ENCODE assay signal across 24 cellular contexts in the genomic region with DNA sequence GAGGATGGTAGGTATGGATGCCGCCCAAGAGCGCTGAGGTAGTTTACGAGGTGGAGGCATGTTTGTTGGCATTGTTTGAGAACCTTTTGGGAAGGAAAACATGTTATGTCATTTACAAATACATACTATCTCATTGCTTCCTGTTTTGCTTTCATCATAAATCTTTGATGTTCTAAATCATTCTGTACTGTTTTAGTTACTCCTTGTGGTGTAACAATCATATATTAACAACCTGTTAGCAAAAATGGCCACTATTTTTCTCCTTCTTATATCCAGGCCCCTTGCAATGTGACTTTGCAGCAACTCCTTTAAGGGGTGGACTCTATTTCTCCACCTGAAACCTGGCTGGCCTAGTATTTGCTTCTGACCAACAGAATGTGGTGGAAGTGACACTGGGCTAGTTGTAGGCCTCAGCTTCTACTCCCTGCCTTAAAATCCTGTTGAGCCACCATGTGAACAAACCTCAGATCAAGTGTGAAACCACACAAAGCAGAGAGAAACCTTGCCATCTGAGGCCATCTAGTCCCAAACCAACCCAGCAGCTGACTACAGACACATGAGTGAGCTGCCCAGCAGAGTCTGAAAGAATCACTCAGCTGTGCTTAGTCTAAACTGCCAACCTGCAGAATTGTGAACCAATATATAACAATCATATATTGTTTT. TPM values are rescaled to one million over a fixed set of nuclear protein-coding genes. Genes with fewer than 3 reads are reported as not detected.
A peak's percentile ranks its signal among the peaks of the same experiment; 100 is the strongest.
DNase-seq lines count a peak whose midpoint lies in the region; ATAC-seq and TF ChIP-seq lines count a peak whose summit lies in the region.
"Had no signal": no experiment of that assay in that cellular context is flagged by ENCODE, and none has a peak within 500 bp of the region (broad histone marks: within the 10 kb centered on the region; RNA-seq: fewer than 3 reads in every experiment).

No MANE protein-coding gene starts in this region.

- no peak overlapping the region for H3K4me3 Mint-ChIP-seq in stimulated activated naive CD8-positive, alpha-beta T cell treated with anti-CD3 and anti-CD28 coated beads, Interleukin-15, Interleukin-2, amounts not matched to agents 100 ng/mL and 50 ng/mL, for 24 hours
- H3K4me3 Mint-ChIP-seq in stimulated activated naive CD8-positive, alpha-beta T cell treated with anti-CD3 and anti-CD28 coated beads, Interleukin-15, amount 100 ng/mL, for 72 hours: no peak overlapping the region
- H3K4me3 Mint-ChIP-seq in activated CD8-positive, alpha-beta T cell treated with anti-CD3 and anti-CD28 coated beads, Interleukin-2, amount 10 ng/mL, durations not matched to agents 7 days and 5 days: no peak overlapping the region
- H3K4me3 Mint-ChIP-seq: T-helper 17 cell had no signal

- H3K27ac ChIP-seq in thyroid gland: peak overlapping the region; percentile 45 to 74 (median 54)
- H3K27ac ChIP-seq: epithelial cell of prostate, left lung, ovary, thoracic aorta had no signal

- POLR2A ChIA-PET in activated CD8-positive, alpha-beta T cell treated with anti-CD3 and anti-CD28 coated beads, Interleukin-2, amount 10 ng/mL, durations not matched to agents 7 days and 5 days (lab: Charles Lee): no interaction called here

- no peaks in the 10 kb centered on the region for H3K4me1 Mint-ChIP-seq in stimulated activated naive CD8-positive, alpha-beta T cell treated with anti-CD3 and anti-CD28 coated beads, Interleukin-15, Interleukin-2, amounts not matched to agents 100 ng/mL and 50 ng/mL, for 24 hours (ENCODE audit: low read depth)
- H3K4me1 Mint-ChIP-seq in stimulated activated naive CD8-positive, alpha-beta T cell treated with anti-CD3 and anti-CD28 coated beads, Interleukin-15, amount 100 ng/mL, for 72 hours: peaks cover 6% of the 10 kb centered on the region
- H3K4me1 Mint-ChIP-seq in activated CD8-positive, alpha-beta T cell treated with anti-CD3 and anti-CD28 coated beads, Interleukin-2, amount 10 ng/mL, durations not matched to agents 7 days and 5 days (ENCODE audit: low read depth): peaks cover 15% of the 10 kb centered on the region
- H3K4me1 Mint-ChIP-seq: T-helper 17 cell had no signal

- H3K4me1 ChIP-seq in thyroid gland: peaks cover 0 to 3% of the 10 kb centered on the region in 2 donors
- H3K4me1 ChIP-seq: left lung had no signal

- 68 to 74% methylated on average over 3 of the region's 3 CpGs for WGBS in thyroid gland, 2 donors

- H3K9me3 Mint-ChIP-seq in stimulated activated naive CD8-positive, alpha-beta T cell treated with anti-CD3 and anti-CD28 coated beads, Interleukin-15, Interleukin-2, amounts not matched to agents 100 ng/mL and 50 ng/mL, for 24 hours: no peaks in the 10 kb centered on the region
- no peaks in the 10 kb centered on the region for H3K9me3 Mint-ChIP-seq in stimulated activated naive CD8-positive, alpha-beta T cell treated with anti-CD3 and anti-CD28 coated beads, Interleukin-15, amount 100 ng/mL, for 72 hours
- no peaks in the 10 kb centered on the region for H3K9me3 Mint-ChIP-seq in activated CD8-positive, alpha-beta T cell treated with anti-CD3 and anti-CD28 coated beads, Interleukin-2, amount 10 ng/mL, durations not matched to agents 7 days and 5 days (ENCODE audit: insufficient read depth)

- CTCF ChIA-PET in activated CD8-positive, alpha-beta T cell treated with anti-CD3 and anti-CD28 coated beads, Interleukin-2, amount 10 ng/mL, durations not matched to agents 7 days and 5 days (lab: Charles Lee): interaction anchor here (1.5 to 1.7 kb wide), 2 partner anchors 11 to 22 kb away, joined by 4 to 8 read pairs; no protein-coding TSS in a partner anchor

- DNase-seq in stimulated activated naive CD8-positive, alpha-beta T cell treated with anti-CD3 and anti-CD28 coated beads, Interleukin-15, amount 100 ng/mL, for 72 hours: no peak
- no peak for DNase-seq in activated CD8-positive, alpha-beta T cell treated with anti-CD3 and anti-CD28 coated beads, Interleukin-2, amount 10 ng/mL, durations not matched to agents 7 days and 5 days
- DNase-seq in thyroid gland: peak; percentile 10 to 22
- DNase-seq in MG63: no peak
- no peak for DNase-seq in GM13976 (ENCODE audit: low spot score)
- DNase-seq: dermis blood vessel endothelial cell; DND-41; left lung; NCI-H1694; OCI-M1; ovary; SIG-M5; stimulated activated CD4-positive, alpha-beta T cell treated with anti-CD3 and anti-CD28 coated beads, Interleukin-4, amount 100 ng/mL, for 24 hours; T-helper 17 cell had no signal

- H3K9me3 ChIP-seq in thyroid gland (no peaks in the 10 kb centered on the region), MG63 (no peaks in the 10 kb centered on the region)
- H3K9me3 ChIP-seq: left lung, ovary, thoracic aorta had no signal

- peaks cover 0 to 3% of the 10 kb centered on the region in 2 donors for H3K36me3 ChIP-seq in thyroid gland
- 0 out of 2 replicates have a peak, but pooled peaks cover 3% of the 10 kb centered on the region for H3K36me3 ChIP-seq in MG63
- H3K36me3 ChIP-seq: ovary had no signal

- in situ Hi-C loops in GM13976 (cut with MboI; ENCODE audit: low sequenced_read_pairs, unreplicated experiment): loop anchor here (10.0 kb wide), 1 partner anchor 452 kb away; no protein-coding TSS in a partner anchor

- ATAC-seq in stimulated activated naive CD8-positive, alpha-beta T cell treated with anti-CD3 and anti-CD28 coated beads, Interleukin-15, amount 100 ng/mL, for 72 hours: no peak
- peak; percentile 80 for ATAC-seq in HG03064 (IDR thresholded peaks at IDR 0.05; ENCODE audit: low read depth, unreplicated experiment)
- peak; percentile 39 for ATAC-seq in activated CD8-positive, alpha-beta T cell treated with anti-CD3 and anti-CD28 coated beads, Interleukin-2, amount 10 ng/mL, durations not matched to agents 7 days and 5 days
- no peak for ATAC-seq in HG02588 (IDR thresholded peaks at IDR 0.05; ENCODE audit: unreplicated experiment)
- ATAC-seq: activated CD4-positive, CD25-positive, alpha-beta regulatory T cell treated with anti-CD3 and anti-CD28 coated beads, Interleukin-2, amount 50 U/mL, for 24 hours; left lung; T-helper 17 cell had no signal

- no peak for TF ChIP-seq POLR2A in thyroid gland (IDR thresholded peaks at IDR 0.05)

- H3K27me3 ChIP-seq in thyroid gland (no peaks in the 10 kb centered on the region), MG63 (no peaks in the 10 kb centered on the region)
- H3K27me3 ChIP-seq: left lung, ovary had no signal

- no peak for TF ChIP-seq CTCF in thyroid gland (IDR thresholded peaks at IDR 0.05)
- no peak for TF ChIP-seq CTCF in GM13976 (IDR thresholded peaks at IDR 0.05; ENCODE audit: borderline replicate concordance, control extremely low read depth, extremely low read depth, insufficient read depth, missing control alignments)

- H3K4me3 ChIP-seq in thyroid gland (replicated peaks in 1 of 3) (no peak overlapping the region), MG63 (no peak overlapping the region)
- H3K4me3 ChIP-seq: left lung, ovary, thoracic aorta had no signal

- no peaks in the 10 kb centered on the region for H3K27me3 Mint-ChIP-seq in stimulated activated naive CD8-positive, alpha-beta T cell treated with anti-CD3 and anti-CD28 coated beads, Interleukin-15, Interleukin-2, amounts not matched to agents 100 ng/mL and 50 ng/mL, for 24 hours
- no peaks in the 10 kb centered on the region for H3K27me3 Mint-ChIP-seq in stimulated activated naive CD8-positive, alpha-beta T cell treated with anti-CD3 and anti-CD28 coated beads, Interleukin-15, amount 100 ng/mL, for 72 hours
- no peaks in the 10 kb centered on the region for H3K27me3 Mint-ChIP-seq in activated CD8-positive, alpha-beta T cell treated with anti-CD3 and anti-CD28 coated beads, Interleukin-2, amount 10 ng/mL, durations not matched to agents 7 days and 5 days (ENCODE audit: low read depth)
- H3K27me3 Mint-ChIP-seq: T-helper 17 cell had no signal

- intact Hi-C loops in thyroid gland (cut with DNase I): no loop called here

- peaks cover 38% of the 10 kb centered on the region for H3K36me3 Mint-ChIP-seq in stimulated activated naive CD8-positive, alpha-beta T cell treated with anti-CD3 and anti-CD28 coated beads, Interleukin-15, Interleukin-2, amounts not matched to agents 100 ng/mL and 50 ng/mL, for 24 hours (ENCODE audit: low read depth)
- H3K36me3 Mint-ChIP-seq in activated CD8-positive, alpha-beta T cell treated with anti-CD3 and anti-CD28 coated beads, Interleukin-2, amount 10 ng/mL, durations not matched to agents 7 days and 5 days (ENCODE audit: low read depth): peaks cover 41% of the 10 kb centered on the region

- peak overlapping the region; percentile 58 for H3K27ac Mint-ChIP-seq in stimulated activated naive CD8-positive, alpha-beta T cell treated with anti-CD3 and anti-CD28 coated beads, Interleukin-15, Interleukin-2, amounts not matched to agents 100 ng/mL and 50 ng/mL, for 24 hours
- no peak overlapping the region for H3K27ac Mint-ChIP-seq in stimulated activated naive CD8-positive, alpha-beta T cell treated with anti-CD3 and anti-CD28 coated beads, Interleukin-15, amount 100 ng/mL, for 72 hours
- H3K27ac Mint-ChIP-seq in activated CD8-positive, alpha-beta T cell treated with anti-CD3 and anti-CD28 coated beads, Interleukin-2, amount 10 ng/mL, durations not matched to agents 7 days and 5 days: peak overlapping the region; percentile 67
- H3K27ac Mint-ChIP-seq: T-helper 17 cell had no signal

RNA-seq across cellular contexts. Expression of gene CXorf38, which starts 15.8 kb away (rescaled TPM):
- total RNA-seq in activated CD8-positive, alpha-beta T cell treated with anti-CD3 and anti-CD28 coated beads, Interleukin-2, amount 10 ng/mL, durations not matched to agents 7 days and 5 days: 10 to 100 TPM; 19.3 to 19.9 TPM
- 10 to 100 TPM; 29.7 to 49.1 (median 42.2) TPM for total RNA-seq in thyroid gland
- total RNA-seq in MG63 (2014; rRNA removed; shearing (Covaris generic); ENCODE audit: low replicate concordance): 21.8 and 22.8 TPM in 2 replicates

RNA-seq across cellular contexts. Expression of gene MPC1L, which starts 40.0 kb away (rescaled TPM):
- not detected for total RNA-seq in activated CD8-positive, alpha-beta T cell treated with anti-CD3 and anti-CD28 coated beads, Interleukin-2, amount 10 ng/mL, durations not matched to agents 7 days and 5 days
- total RNA-seq in thyroid gland: not detected
- not detected in 2 replicates for total RNA-seq in MG63 (2014; rRNA removed; shearing (Covaris generic); ENCODE audit: low replicate concordance)
- total RNA-seq: dermis blood vessel endothelial cell, frontal cortex, H4, left lung, mucosa of gallbladder, NCI-H460, ovary, T-helper 17 cell, thoracic aorta had no signal

Comparison
In these comparisons a context has a peak if more than half of its experiments do, and no peak if none do; other contexts are left out.
1. H3K27ac Mint-ChIP-seq: peak in stimulated activated naive CD8-positive, alpha-beta T cell treated with anti-CD3 and anti-CD28 coated beads, Interleukin-15, Interleukin-2, amounts not matched to agents 100 ng/mL and 50 ng/mL, for 24 hours (single experiment) and activated CD8-positive, alpha-beta T cell treated with anti-CD3 and anti-CD28 coated beads, Interleukin-2, amount 10 ng/mL, durations not matched to agents 7 days and 5 days (single experiment); none in stimulated activated naive CD8-positive, alpha-beta T cell treated with anti-CD3 and anti-CD28 coated beads, Interleukin-15, amount 100 ng/mL, for 72 hours (0 of 2).
2. ATAC-seq: peak in HG03064 (single experiment) and activated CD8-positive, alpha-beta T cell treated with anti-CD3 and anti-CD28 coated beads, Interleukin-2, amount 10 ng/mL, durations not matched to agents 7 days and 5 days (single experiment); none in stimulated activated naive CD8-positive, alpha-beta T cell treated with anti-CD3 and anti-CD28 coated beads, Interleukin-15, amount 100 ng/mL, for 72 hours (single experiment) and HG02588 (single experiment).
3. DNase-seq: peak in thyroid gland (2 of 2); none in stimulated activated naive CD8-positive, alpha-beta T cell treated with anti-CD3 and anti-CD28 coated beads, Interleukin-15, amount 100 ng/mL, for 72 hours (0 of 2), activated CD8-positive, alpha-beta T cell treated with anti-CD3 and anti-CD28 coated beads, Interleukin-2, amount 10 ng/mL, durations not matched to agents 7 days and 5 days (single experiment), MG63 (single experiment) and GM13976 (single experiment).